ENCODE assay signal across 17 cellular contexts in genomic region chrX:69196666-69197065, GRCh38.
"Had no signal": no experiment of that assay in that cellular context is flagged by ENCODE, and none has a peak within 500 bp of the region (broad histone marks: within the 10 kb centered on the region; RNA-seq: fewer than 3 reads in every experiment).

No MANE protein-coding gene starts in this region.

- H3K4me2 ChIP-seq: smooth muscle cell had no signal

- H3K9ac ChIP-seq: parathyroid adenoma had no signal

- H2AFZ ChIP-seq: parathyroid adenoma had no signal

- H3K27me3 ChIP-seq: neutrophil, suprapubic skin, thyroid gland, upper lobe of left lung had no signal

- H3K4me1 ChIP-seq: suprapubic skin, thyroid gland, upper lobe of left lung had no signal

- H3K9me3 ChIP-seq: neutrophil, suprapubic skin, thyroid gland, upper lobe of left lung had no signal

- DNase-seq: dorsolateral prefrontal cortex; effector CD4-positive, alpha-beta T cell; natural killer cell; stimulated activated CD4-positive, alpha-beta T cell treated with anti-CD3 and anti-CD28 coated beads, Interleukin-12 subunit alpha, Interleukin-12 subunit beta, amount 100 ng/mL, for 4 hours; stimulated activated CD4-positive, alpha-beta T cell treated with anti-CD3 and anti-CD28 coated beads, Interleukin-1b, Interleukin-23, amount 100 ng/mL, for 48 hours; stimulated activated CD4-positive, alpha-beta T cell treated with anti-CD3 and anti-CD28 coated beads, Interleukin-4, amount 100 ng/mL, for 1 hour; stimulated activated CD8-positive, alpha-beta memory T cell treated with anti-CD3 and anti-CD28 coated beads, Interleukin-4, amount 100 ng/mL, for 48 hours; stimulated activated naive CD4-positive, alpha-beta T cell; stimulated activated naive CD8-positive, alpha-beta T cell treated with anti-CD3 and anti-CD28 coated beads, Interleukin-15, amount 100 ng/mL, for 72 hours; thyroid gland; upper lobe of left lung had no signal

- H3K36me3 ChIP-seq: neutrophil, suprapubic skin, thyroid gland, upper lobe of left lung had no signal

- H3K27ac ChIP-seq: dorsolateral prefrontal cortex, neutrophil, parathyroid adenoma, suprapubic skin, thyroid gland, upper lobe of left lung had no signal

- ATAC-seq: natural killer cell; sciatic nerve; stimulated activated naive CD8-positive, alpha-beta T cell treated with anti-CD3 and anti-CD28 coated beads, Interleukin-15, amount 100 ng/mL, for 72 hours had no signal

- H3K4me3 ChIP-seq: dorsolateral prefrontal cortex, lung, smooth muscle cell, suprapubic skin, thyroid gland, upper lobe of left lung had no signal
